17 cellular contexts compared by ENCODE assay signal in the genomic region with DNA sequence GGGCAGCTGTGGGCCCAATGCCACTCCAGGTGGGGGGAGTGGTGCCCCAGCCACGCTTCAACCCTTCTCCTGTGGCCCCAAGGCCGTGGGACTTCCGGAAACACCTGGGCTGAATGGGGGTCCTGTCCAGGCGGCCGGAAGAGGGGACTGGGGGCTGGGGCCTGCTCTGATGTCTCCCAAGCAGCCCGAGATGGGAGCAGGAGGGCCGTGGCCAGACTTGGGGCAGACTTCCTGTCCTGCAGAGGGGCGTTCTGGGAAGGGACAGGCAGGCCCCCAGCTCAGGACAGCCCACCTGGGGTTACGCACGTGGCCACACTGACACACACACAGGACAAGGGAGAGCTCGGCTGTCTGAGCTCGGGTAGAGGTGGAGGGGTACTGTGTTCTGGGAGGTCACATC. TPM values are rescaled to one million over a fixed set of nuclear protein-coding genes. Genes with fewer than 3 reads are reported as not detected.
DNase-seq lines count a peak whose midpoint lies in the region; ATAC-seq and TF ChIP-seq lines count a peak whose summit lies in the region.
"Had no signal": no experiment of that assay in that cellular context is flagged by ENCODE, and none has a peak within 500 bp of the region (broad histone marks: within the 10 kb centered on the region; RNA-seq: fewer than 3 reads in every experiment).

No MANE protein-coding gene starts in this region.

- H3K4me1 ChIP-seq in OCI-LY1 (ENCODE audit: insufficient read depth, low read length, severe bottlenecking) (peaks cover 38% of the 10 kb centered on the region), RWPE2 (ENCODE audit: insufficient read depth, poor library complexity, severe bottlenecking) (no peaks in the 10 kb centered on the region), mesenchymal stem cell (ENCODE audit: control insufficient read depth, insufficient read depth, low read depth, low read length) (peaks cover 23% of the 10 kb centered on the region), esophagus squamous epithelium (peaks cover 7 to 11% (median 7%) of the 10 kb centered on the region in 3 donors)

- H3K27me3 ChIP-seq in OCI-LY1 (ENCODE audit: insufficient read depth, low read length) (no peaks in the 10 kb centered on the region), RWPE2 (ENCODE audit: insufficient read depth, poor library complexity, severe bottlenecking) (no peaks in the 10 kb centered on the region), mesenchymal stem cell (ENCODE audit: control insufficient read depth in 1 of 2, insufficient read depth in 1 of 2, low read length in 2 of 2) (no peaks in the 10 kb centered on the region), esophagus squamous epithelium (no peaks in the 10 kb centered on the region)
- H3K27me3 ChIP-seq: BLaER1 treated with 17β-estradiol and CSF1 and Interleukin-3, amounts not matched to agents 10 nM and 100 nM had no signal

- no peak overlapping the region for H2BK5ac ChIP-seq in mesenchymal stem cell (ENCODE audit: low read depth, low read length, poor library complexity, severe bottlenecking)

- peak overlapping the region; percentile 21 for H3K27ac ChIP-seq in OCI-LY1 (ENCODE audit: low read depth, low read length, poor library complexity, severe bottlenecking)
- H3K27ac ChIP-seq in RWPE2 (ENCODE audit: poor library complexity, severe bottlenecking) = no peak overlapping the region
- no peak overlapping the region for H3K27ac ChIP-seq in mesenchymal stem cell (ENCODE audit: low read length, poor library complexity, severe bottlenecking)
- no peak overlapping the region for H3K27ac ChIP-seq in esophagus squamous epithelium
- H3K27ac ChIP-seq: BLaER1 treated with 17β-estradiol and CSF1 and Interleukin-3, amounts not matched to agents 10 nM and 100 nM; C4-2B had no signal

- no peak for TF ChIP-seq POLR2A in esophagus squamous epithelium (IDR thresholded peaks at IDR 0.05)

- H2AK5ac ChIP-seq in mesenchymal stem cell (ENCODE audit: low read length, severe bottlenecking) = no peak overlapping the region

- H3K14ac ChIP-seq in mesenchymal stem cell (ENCODE audit: low read length in 2 of 2) = no peak overlapping the region

- no peak overlapping the region for H2BK120ac ChIP-seq in mesenchymal stem cell (ENCODE audit: low read depth, low read length)

- TF ChIP-seq CTCF in OCI-LY1 (IDR thresholded peaks at IDR 0.05; ENCODE audit: low read length) (no peak), RWPE2 (IDR thresholded peaks at IDR 0.05; ENCODE audit: poor library complexity, severe bottlenecking) (no peak), esophagus squamous epithelium (IDR thresholded peaks at IDR 0.05) (no peak), GM13977 (IDR thresholded peaks at IDR 0.05; ENCODE audit: extremely low read depth, insufficient read depth, missing control alignments) (no peak)

- intact Hi-C loops in esophagus squamous epithelium (cut with DNase I) = no loop called here

- ATAC-seq in RWPE2 (ENCODE audit: low read depth) = no peak
- no peak for ATAC-seq in HG02885 (IDR thresholded peaks at IDR 0.05; ENCODE audit: poor library complexity, unreplicated experiment)
- ATAC-seq: A549; CD8-positive, alpha-beta T cell had no signal

- H3K9ac ChIP-seq in OCI-LY1 (ENCODE audit: low read length) (peak overlapping the region; percentile 42; the same call in 1 of the 2 replicates), mesenchymal stem cell (ENCODE audit: low read length) (no peak overlapping the region)
- H3K9ac ChIP-seq: BLaER1 treated with 17β-estradiol and CSF1 and Interleukin-3, amounts not matched to agents 10 nM and 100 nM had no signal

- H3K9me3 ChIP-seq in OCI-LY1 (ENCODE audit: low read length) = no peaks in the 10 kb centered on the region
- H3K9me3 ChIP-seq in RWPE2 (ENCODE audit: severe bottlenecking) = no peaks in the 10 kb centered on the region
- H3K9me3 ChIP-seq in mesenchymal stem cell (ENCODE audit: control insufficient read depth, low read length) = no peaks in the 10 kb centered on the region
- no peaks in the 10 kb centered on the region for H3K9me3 ChIP-seq in esophagus squamous epithelium
- H3K9me3 ChIP-seq: A549; BLaER1 treated with 17β-estradiol and CSF1 and Interleukin-3, amounts not matched to agents 10 nM and 100 nM; Caco-2 had no signal

- H3K79me1 ChIP-seq in mesenchymal stem cell (replicated peaks; ENCODE audit: low read length, poor library complexity, severe bottlenecking) = no peaks in the 10 kb centered on the region

- no peak overlapping the region for H2AFZ ChIP-seq in OCI-LY1 (ENCODE audit: low read length)
- H2AFZ ChIP-seq in mesenchymal stem cell (ENCODE audit: low read depth, low read length) = no peak overlapping the region

- no peaks in the 10 kb centered on the region for H3K9me2 ChIP-seq in OCI-LY1 (ENCODE audit: low read depth, low read length)

- H3K4ac ChIP-seq in mesenchymal stem cell (ENCODE audit: low read depth in 1 of 2, low read length in 2 of 2) = no peak overlapping the region

- no peak overlapping the region for H2BK12ac ChIP-seq in mesenchymal stem cell (ENCODE audit: low read length in 2 of 2)

- H3K79me2 ChIP-seq in OCI-LY1 (ENCODE audit: insufficient read depth, low read length) = no peaks in the 10 kb centered on the region

- no peaks in the 10 kb centered on the region for H3F3A ChIP-seq in OCI-LY1 (ENCODE audit: insufficient read depth, low read length)

- H2BK15ac ChIP-seq in mesenchymal stem cell (ENCODE audit: low read depth, poor library complexity, severe bottlenecking) = peak overlapping the region; percentile 6

- no peak overlapping the region for H3K23ac ChIP-seq in mesenchymal stem cell (ENCODE audit: low read length in 2 of 2)

- no peaks in the 10 kb centered on the region for H4K20me1 ChIP-seq in OCI-LY1 (ENCODE audit: insufficient read depth, low read length)
- H4K20me1 ChIP-seq: BLaER1 treated with 17β-estradiol and CSF1 and Interleukin-3, amounts not matched to agents 10 nM and 100 nM had no signal

- H4K91ac ChIP-seq in mesenchymal stem cell (ENCODE audit: low read length) = peak overlapping the region; percentile 47

- DNase-seq in RWPE2 (ENCODE audit: low spot score) = peak; percentile 49
- DNase-seq in mesenchymal stem cell = no peak
- no peak for DNase-seq in 8988T
- DNase-seq in esophagus squamous epithelium (lab: John Stamatoyannopoulos, UW) = no peak
- no peak for DNase-seq in GM13977 (ENCODE audit: low spot score)
- DNase-seq: AML-193; Caco-2; Calu3; CD4-positive, alpha-beta T cell; CD8-positive, alpha-beta T cell; DMS79 treated with DMSO at 0.1 percent for 48 hours; GF-D8 had no signal

- in situ Hi-C loops in GM13977 (cut with MboI; ENCODE audit: low pct_unique_long_range_greater_than_20kb, low sequenced_read_pairs, unreplicated experiment) = no loop called here

- H3K4me3 ChIP-seq in OCI-LY1 (ENCODE audit: low read depth, low read length, poor library complexity, severe bottlenecking) (no peak overlapping the region), RWPE2 (ENCODE audit: severe bottlenecking) (no peak overlapping the region), mesenchymal stem cell (ENCODE audit: insufficient read depth in 1 of 2, low read depth in 1 of 2, low read length in 2 of 2) (no peak overlapping the region), esophagus squamous epithelium (no peak overlapping the region)
- H3K4me3 ChIP-seq: A549; BLaER1 treated with 17β-estradiol and CSF1 and Interleukin-3, amounts not matched to agents 10 nM and 100 nM had no signal

- H3K36me3 ChIP-seq in OCI-LY1 (ENCODE audit: insufficient read depth, low read length) (no peaks in the 10 kb centered on the region), RWPE2 (ENCODE audit: low read depth) (no peaks in the 10 kb centered on the region), mesenchymal stem cell (ENCODE audit: control insufficient read depth in 1 of 2, insufficient read depth in 2 of 2, low read depth in 1 of 2, low read length in 2 of 2) (peaks cover 36 to 60% of the 10 kb centered on the region in 2 experiments), esophagus squamous epithelium (peaks cover 0 to 16% (median 0%) of the 10 kb centered on the region in 3 donors)

- H3K18ac ChIP-seq in mesenchymal stem cell (ENCODE audit: low read depth in 1 of 2, low read length in 2 of 2) = no peak overlapping the region

- no peak overlapping the region for H4K8ac ChIP-seq in mesenchymal stem cell (ENCODE audit: low read length)

- 90% methylated on average over 8 of the region's 12 CpGs for WGBS in mesenchymal stem cell
- 77% methylated on average over 4 of the region's 12 CpGs; no CpG with 5 or more reads in 1 of the 2 donors for WGBS in esophagus squamous epithelium, 2 donors

- H3K4me2 ChIP-seq in OCI-LY1 (ENCODE audit: low read length) (peak overlapping the region; percentile 44; the same call in 1 of the 2 replicates), mesenchymal stem cell (ENCODE audit: low read length, poor library complexity, severe bottlenecking) (no peak overlapping the region)
- H3K4me2 ChIP-seq: A549; BLaER1 treated with 17β-estradiol and CSF1 and Interleukin-3, amounts not matched to agents 10 nM and 100 nM had no signal

RNA-seq across cellular contexts. Expression of a gene that starts 5.1 kb away (rescaled TPM):
- polyA plus RNA-seq in mesenchymal stem cell (2013, experiment 1 of 2) = 9.2 TPM
- polyA plus RNA-seq in mesenchymal stem cell (2013, experiment 2 of 2) = 9.4 TPM
- total RNA-seq in esophagus squamous epithelium = 10 to 100 TPM in 1 of 4 donors, 1 to 10 TPM in 3; 6.9 to 17.0 (median 8.8) TPM

RNA-seq across cellular contexts. Expression of a gene that starts 20.3 kb away (rescaled TPM):
- 0.47 TPM for polyA plus RNA-seq in mesenchymal stem cell (2013, experiment 1 of 2)
- polyA plus RNA-seq in mesenchymal stem cell (2013, experiment 2 of 2) = 0.37 TPM
- 1 to 10 TPM in 1 of 4 donors, under 1 TPM in 3; 0.06 to 1.5 (median 0.20) TPM for total RNA-seq in esophagus squamous epithelium

RNA-seq across cellular contexts. Expression of a gene that starts 32.6 kb away (rescaled TPM):
- 11.7 TPM for polyA plus RNA-seq in mesenchymal stem cell (2013, experiment 1 of 2)
- 10.9 TPM for polyA plus RNA-seq in mesenchymal stem cell (2013, experiment 2 of 2)
- total RNA-seq in esophagus squamous epithelium = 1 to 10 TPM; 3.5 to 8.0 (median 5.4) TPM

RNA-seq across cellular contexts. Expression of a gene that starts 41.2 kb away (rescaled TPM):
- polyA plus RNA-seq in mesenchymal stem cell (2013, experiment 1 of 2) = 63.4 TPM
- 64.8 TPM for polyA plus RNA-seq in mesenchymal stem cell (2013, experiment 2 of 2)
- 10 to 100 TPM in 3 of 4 donors, 1 to 10 TPM in 1; 4.0 to 28.6 (median 18.0) TPM for total RNA-seq in esophagus squamous epithelium

RNA-seq across cellular contexts. Expression of a gene that starts 43.3 kb away (rescaled TPM):
- polyA plus RNA-seq in mesenchymal stem cell (2013, experiment 1 of 2) = 80.0 TPM
- 81.0 TPM for polyA plus RNA-seq in mesenchymal stem cell (2013, experiment 2 of 2)
- 10 to 100 TPM; 19.0 to 35.9 (median 25.1) TPM for total RNA-seq in esophagus squamous epithelium
